ENCODE assay signal across 15 cellular contexts in the genomic region with DNA sequence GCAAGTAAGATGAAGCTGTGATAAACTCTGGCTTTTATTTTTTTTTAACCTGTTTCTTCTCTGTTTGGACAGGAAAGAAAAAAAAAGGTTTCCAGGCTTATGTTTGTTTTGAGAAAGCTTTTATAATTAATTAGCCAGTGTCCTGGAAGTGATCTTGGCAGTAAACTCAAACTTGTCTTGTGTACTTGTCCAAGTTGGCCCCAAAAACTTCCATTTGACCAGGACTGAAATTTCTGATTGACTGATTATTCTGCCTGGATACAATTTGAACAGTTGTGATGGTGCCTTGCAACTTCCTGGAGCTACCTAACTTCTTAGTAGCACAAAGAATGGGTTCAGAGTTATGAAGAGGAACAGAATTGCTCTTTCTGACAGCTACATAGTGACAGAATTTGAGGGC.
A peak's percentile ranks its signal among the peaks of the same experiment; 100 is the strongest.
DNase-seq lines count a peak whose midpoint lies in the region; ATAC-seq and TF ChIP-seq lines count a peak whose summit lies in the region.
"Had no signal": no experiment of that assay in that cellular context is flagged by ENCODE, and none has a peak within 500 bp of the region (broad histone marks: within the 10 kb centered on the region; RNA-seq: fewer than 3 reads in every experiment).

No MANE protein-coding gene starts in this region.

- H2BK12ac ChIP-seq in neuronal stem cell (ENCODE audit: low read length), result no peak overlapping the region

- H4K91ac ChIP-seq in IMR-90 (ENCODE audit: insufficient read depth, low read depth, low read length) (no peak overlapping the region), neuronal stem cell (ENCODE audit: low read depth, low read length, poor library complexity) (no peak overlapping the region)

- H3K9me1 ChIP-seq in IMR-90 (ENCODE audit: insufficient read depth, low read length), result peaks cover 4% of the 10 kb centered on the region

- H2AK9ac ChIP-seq in IMR-90 (replicated peaks; ENCODE audit: low read depth, low read length, poor library complexity), result no peak overlapping the region

- intact Hi-C loops in IMR-90 (cut with micrococcal nuclease), result no loop called here
- intact Hi-C loops in sciatic nerve (cut with DNase I), result no loop called here
- intact Hi-C loops in activated T-helper 1 cell treated with anti-CD3 and anti-CD28 coated beads, Interleukin-12 subunit alpha, Interleukin-12 subunit beta, Interleukin-2, Interleukin-4 antibody, amounts not matched to agents 30 ng/mL and 10 ng/mL and 1 ng/mL, durations not matched to agents 14 hours and 24 hours and 36 hours (cut with micrococcal nuclease), result no loop called here
- intact Hi-C loops in activated CD4-positive, alpha-beta memory T cell treated with anti-CD3 and anti-CD28 coated beads for 36 hours (cut with micrococcal nuclease), result no loop called here

- no peak overlapping the region for H3K9ac ChIP-seq in IMR-90 (ENCODE audit: low read depth, low read length)
- no peak overlapping the region for H3K9ac ChIP-seq in neuronal stem cell (ENCODE audit: low read depth, low read length, poor library complexity)

- BruUV-seq in IMR-90 (replicated peaks; lab: Mats Ljungman, UMichigan), result no TSS peak

- H3K9me3 Mint-ChIP-seq in activated T-helper 1 cell treated with anti-CD3 and anti-CD28 coated beads, Interleukin-12 subunit alpha, Interleukin-12 subunit beta, Interleukin-2, Interleukin-4 antibody, amounts not matched to agents 30 ng/mL and 10 ng/mL and 1 ng/mL, durations not matched to agents 14 hours and 24 hours and 36 hours, result no peaks in the 10 kb centered on the region
- no peaks in the 10 kb centered on the region for H3K9me3 Mint-ChIP-seq in activated CD4-positive, alpha-beta memory T cell treated with anti-CD3 and anti-CD28 coated beads for 36 hours
- H3K9me3 Mint-ChIP-seq: CD4-positive, alpha-beta memory T cell; HFFc6; IgD-negative memory B cell had no signal

- H3K27ac ChIP-seq in IMR-90 (ENCODE audit: insufficient read depth, low read length) (no peak overlapping the region), neuronal stem cell (replicated peaks; ENCODE audit: low read length) (no peak overlapping the region)
- H3K27ac ChIP-seq: C4-2B had no signal

- no peak overlapping the region for H3K4ac ChIP-seq in IMR-90 (ENCODE audit: low read depth, low read length)
- no peak overlapping the region for H3K4ac ChIP-seq in neuronal stem cell (ENCODE audit: low read length)

- H4K20me1 ChIP-seq in IMR-90 (ENCODE audit: insufficient read depth, low read length), result no peaks in the 10 kb centered on the region

- no peak for DNase-seq in IMR-90
- DNase-seq in cerebellar cortex (ENCODE audit: low spot score), result peak; percentile 23
- no peak for DNase-seq in neuronal stem cell (ENCODE audit: low spot score)
- no peak for DNase-seq in sciatic nerve (ENCODE audit: low spot score)
- DNase-seq in activated T-helper 1 cell treated with anti-CD3 and anti-CD28 coated beads, Interleukin-12 subunit alpha, Interleukin-12 subunit beta, Interleukin-2, Interleukin-4 antibody, amounts not matched to agents 30 ng/mL and 10 ng/mL and 1 ng/mL, durations not matched to agents 14 hours and 24 hours and 36 hours (ENCODE audit: low spot score), result no peak
- no peak for DNase-seq in activated CD4-positive, alpha-beta memory T cell treated with anti-CD3 and anti-CD28 coated beads for 36 hours
- DNase-seq: BE2C; CD4-positive, alpha-beta memory T cell; DND-41; GF-D8; HCEC 1CT; HFFc6 had no signal

- ATAC-seq in IMR-90 (ENCODE audit: low read depth) (no peak), sciatic nerve (no peak), HG03457 (IDR thresholded peaks at IDR 0.05; ENCODE audit: unreplicated experiment) (no peak)

- POLR2A ChIA-PET in IMR-90 (lab: Charles Lee; ENCODE audit: unreplicated experiment), result no interaction called here
- POLR2A ChIA-PET in activated CD4-positive, alpha-beta memory T cell treated with anti-CD3 and anti-CD28 coated beads for 36 hours (lab: Charles Lee), result no interaction called here

- H2BK15ac ChIP-seq in IMR-90 (ENCODE audit: low read depth, low read length), result no peak overlapping the region
- no peak overlapping the region for H2BK15ac ChIP-seq in neuronal stem cell (ENCODE audit: low read length)

- no peak overlapping the region for H4K5ac ChIP-seq in IMR-90 (ENCODE audit: low read depth, low read length)

- no peak overlapping the region for H3K4me3 Mint-ChIP-seq in activated T-helper 1 cell treated with anti-CD3 and anti-CD28 coated beads, Interleukin-12 subunit alpha, Interleukin-12 subunit beta, Interleukin-2, Interleukin-4 antibody, amounts not matched to agents 30 ng/mL and 10 ng/mL and 1 ng/mL, durations not matched to agents 14 hours and 24 hours and 36 hours
- H3K4me3 Mint-ChIP-seq in activated CD4-positive, alpha-beta memory T cell treated with anti-CD3 and anti-CD28 coated beads for 36 hours, result no peak overlapping the region
- H3K4me3 Mint-ChIP-seq: CD4-positive, alpha-beta memory T cell; HFFc6; IgD-negative memory B cell had no signal

- H2BK120ac ChIP-seq in IMR-90 (ENCODE audit: low read depth, low read length), result no peak overlapping the region
- H2BK120ac ChIP-seq in neuronal stem cell (ENCODE audit: low read depth, low read length), result no peak overlapping the region

- no peaks in the 10 kb centered on the region for H3K36me3 Mint-ChIP-seq in activated T-helper 1 cell treated with anti-CD3 and anti-CD28 coated beads, Interleukin-12 subunit alpha, Interleukin-12 subunit beta, Interleukin-2, Interleukin-4 antibody, amounts not matched to agents 30 ng/mL and 10 ng/mL and 1 ng/mL, durations not matched to agents 14 hours and 24 hours and 36 hours (ENCODE audit: low read depth)
- H3K36me3 Mint-ChIP-seq in activated CD4-positive, alpha-beta memory T cell treated with anti-CD3 and anti-CD28 coated beads for 36 hours, result no peaks in the 10 kb centered on the region
- H3K36me3 Mint-ChIP-seq: CD4-positive, alpha-beta memory T cell had no signal

- H3K36me3 ChIP-seq in IMR-90 (ENCODE audit: control insufficient read depth, insufficient read depth, low read length) (peaks cover 4% of the 10 kb centered on the region), neuronal stem cell (replicated peaks in 1 of 2; ENCODE audit: control insufficient read depth in 2 of 2, insufficient read depth in 2 of 2, low read length in 2 of 2) (no peaks in the 10 kb centered on the region)
- H3K36me3 ChIP-seq: BE2C had no signal

- H2AFZ ChIP-seq in IMR-90 (replicated peaks; ENCODE audit: low read length, poor library complexity), result no peak overlapping the region
- H2AFZ ChIP-seq in neuronal stem cell (ENCODE audit: low read length), result peak overlapping the region; percentile 53

- CTCF ChIA-PET in IMR-90 (lab: Yijun Ruan, JAX), result no interaction called here
- CTCF ChIA-PET in activated CD4-positive, alpha-beta memory T cell treated with anti-CD3 and anti-CD28 coated beads for 36 hours (lab: Charles Lee), result no interaction called here

- no peak for TF ChIP-seq CTCF in IMR-90 (conservative IDR thresholded peaks at IDR 0.05; ENCODE audit: low read depth, low read length)

- H2AK5ac ChIP-seq in IMR-90 (ENCODE audit: low read depth, low read length), result no peak overlapping the region
- no peak overlapping the region for H2AK5ac ChIP-seq in neuronal stem cell (ENCODE audit: low read depth, low read length)

- H3K4me1 ChIP-seq in IMR-90 (ENCODE audit: control insufficient read depth, insufficient read depth, low read length) (peaks cover 2% of the 10 kb centered on the region), neuronal stem cell (ENCODE audit: control insufficient read depth in 2 of 2, insufficient read depth in 1 of 2, low read depth in 1 of 2, low read length in 2 of 2) (peaks cover 0 to 3% of the 10 kb centered on the region in 2 donors)
- H3K4me1 ChIP-seq: BE2C had no signal

- no peaks in the 10 kb centered on the region for H3K4me1 Mint-ChIP-seq in activated T-helper 1 cell treated with anti-CD3 and anti-CD28 coated beads, Interleukin-12 subunit alpha, Interleukin-12 subunit beta, Interleukin-2, Interleukin-4 antibody, amounts not matched to agents 30 ng/mL and 10 ng/mL and 1 ng/mL, durations not matched to agents 14 hours and 24 hours and 36 hours (ENCODE audit: low read depth)
- H3K4me1 Mint-ChIP-seq in activated CD4-positive, alpha-beta memory T cell treated with anti-CD3 and anti-CD28 coated beads for 36 hours (ENCODE audit: low read depth), result no peaks in the 10 kb centered on the region
- H3K4me1 Mint-ChIP-seq: CD4-positive, alpha-beta memory T cell; IgD-negative memory B cell had no signal

- no peaks in the 10 kb centered on the region for H3K27me3 Mint-ChIP-seq in activated T-helper 1 cell treated with anti-CD3 and anti-CD28 coated beads, Interleukin-12 subunit alpha, Interleukin-12 subunit beta, Interleukin-2, Interleukin-4 antibody, amounts not matched to agents 30 ng/mL and 10 ng/mL and 1 ng/mL, durations not matched to agents 14 hours and 24 hours and 36 hours (ENCODE audit: insufficient read depth)
- no peaks in the 10 kb centered on the region for H3K27me3 Mint-ChIP-seq in activated CD4-positive, alpha-beta memory T cell treated with anti-CD3 and anti-CD28 coated beads for 36 hours

- no peak overlapping the region for H3K27ac Mint-ChIP-seq in activated T-helper 1 cell treated with anti-CD3 and anti-CD28 coated beads, Interleukin-12 subunit alpha, Interleukin-12 subunit beta, Interleukin-2, Interleukin-4 antibody, amounts not matched to agents 30 ng/mL and 10 ng/mL and 1 ng/mL, durations not matched to agents 14 hours and 24 hours and 36 hours
- no peak overlapping the region for H3K27ac Mint-ChIP-seq in activated CD4-positive, alpha-beta memory T cell treated with anti-CD3 and anti-CD28 coated beads for 36 hours
- H3K27ac Mint-ChIP-seq: CD4-positive, alpha-beta memory T cell; HFFc6; IgD-negative memory B cell had no signal

- no peak for TF ChIP-seq RAD21 in IMR-90 (IDR thresholded peaks at IDR 0.05; ENCODE audit: low read length)

- in situ Hi-C loops in IMR-90 (cut with MboI; ENCODE audit: low sequenced_read_pairs), result no loop called here

- dilution Hi-C loops in IMR-90 (cut with HindIII; ENCODE audit: low sequenced_read_pairs, unreplicated experiment), result no loop called here

- H3K4me2 ChIP-seq in IMR-90 (ENCODE audit: low read depth, low read length) (no peak overlapping the region), neuronal stem cell (ENCODE audit: insufficient read depth, low read length, poor library complexity, severe bottlenecking) (no peak overlapping the region)

- H3K18ac ChIP-seq in IMR-90 (ENCODE audit: low read depth, low read length) (no peak overlapping the region), neuronal stem cell (ENCODE audit: low read length) (no peak overlapping the region)

- no peak overlapping the region for H3K14ac ChIP-seq in IMR-90 (replicated peaks; ENCODE audit: low read depth, low read length)
- no peak overlapping the region for H3K14ac ChIP-seq in neuronal stem cell (ENCODE audit: low read length)

- H3K23ac ChIP-seq in IMR-90 (ENCODE audit: low read depth, low read length), result peak overlapping the region; percentile 22; the same call in 1 of the 2 replicates
- H3K23ac ChIP-seq in neuronal stem cell (ENCODE audit: low read depth, low read length, poor library complexity), result no peak overlapping the region

- H3K27me3 ChIP-seq in IMR-90 (ENCODE audit: control insufficient read depth, insufficient read depth, low read length) (no peaks in the 10 kb centered on the region), neuronal stem cell (ENCODE audit: control insufficient read depth in 3 of 3, insufficient read depth in 3 of 3, low read depth in 1 of 3, low read length in 3 of 3) (no peaks in the 10 kb centered on the region)
- H3K27me3 ChIP-seq: BE2C had no signal

- peaks cover 7 to 14% of the 10 kb centered on the region in 2 experiments; a peak in 3 of 4 replicates for H3K79me1 ChIP-seq in IMR-90 (ENCODE audit: low read depth in 1 of 2, low read length in 2 of 2)
- H3K79me1 ChIP-seq in neuronal stem cell (ENCODE audit: low read depth, low read length), result no peaks in the 10 kb centered on the region

- no peak overlapping the region for H2BK20ac ChIP-seq in IMR-90 (ENCODE audit: low read depth, low read length)

- H3K9me3 ChIP-seq in IMR-90 (ENCODE audit: control insufficient read depth, insufficient read depth, low read length) (no peaks in the 10 kb centered on the region), neuronal stem cell (replicated peaks in 1 of 2; ENCODE audit: control insufficient read depth in 2 of 2, insufficient read depth in 1 of 2, low read depth in 1 of 2, low read length in 2 of 2) (no peaks in the 10 kb centered on the region)
- H3K9me3 ChIP-seq: BE2C had no signal

- no peak for TF ChIP-seq POLR2A in IMR-90 (IDR thresholded peaks at IDR 0.05; ENCODE audit: low read depth, low read length)

- H2BK5ac ChIP-seq in IMR-90 (ENCODE audit: low read depth, low read length, poor library complexity, severe bottlenecking) (no peak overlapping the region), neuronal stem cell (ENCODE audit: low read length) (no peak overlapping the region)

- no peak overlapping the region for H3K56ac ChIP-seq in IMR-90 (ENCODE audit: extremely low read depth, insufficient read depth, low read length)

- H4K8ac ChIP-seq in IMR-90 (ENCODE audit: low read depth in 2 of 2, low read length in 2 of 2) (no peak overlapping the region), neuronal stem cell (ENCODE audit: low read depth, low read length) (no peak overlapping the region)

- no peak overlapping the region for H3K4me3 ChIP-seq in IMR-90 (ENCODE audit: insufficient read depth, low read depth, low read length)
- no peak overlapping the region for H3K4me3 ChIP-seq in neuronal stem cell (ENCODE audit: low read length in 2 of 2)
